Comparison of ENCODE assay signal across 16 cellular contexts in genomic region chr6:149501201-149501600, GRCh38. TPM values are rescaled to one million over a fixed set of nuclear protein-coding genes. Genes with fewer than 3 reads are reported as not detected.
DNase-seq lines count a peak whose midpoint lies in the region; ATAC-seq lines count a peak whose summit lies in the region.
"Had no signal": no experiment of that assay in that cellular context is flagged by ENCODE, and none has a peak within 500 bp of the region (broad histone marks: within the 10 kb centered on the region; RNA-seq: fewer than 3 reads in every experiment).

No MANE protein-coding gene starts in this region.

- CTCF ChIA-PET in T-cell (lab: Charles Lee): interaction anchor here in 1 of 2 donors (0.7 to 0.9 kb wide), 2 partner anchors 14 to 402 kb away, joined by 3 to 4 read pairs; no protein-coding TSS in a partner anchor

- peak overlapping the region; percentile 65 for H3K27ac Mint-ChIP-seq in activated naive CD4-positive, alpha-beta T cell treated with anti-CD3 and anti-CD28 coated beads, Interleukin-2, amount 50 U/mL, for 24 hours
- peak overlapping the region; percentile 86 to 90 for H3K27ac Mint-ChIP-seq in T-cell
- peak overlapping the region; percentile 67 for H3K27ac Mint-ChIP-seq in activated naive CD8-positive, alpha-beta T cell treated with anti-CD3 and anti-CD28 coated beads, Interleukin-2, amount 50 U/mL, for 24 hours

- no peak for ATAC-seq in T-cell (replicated peaks in 1 of 4)
- ATAC-seq in activated naive CD8-positive, alpha-beta T cell treated with anti-CD3 and anti-CD28 coated beads, Interleukin-2, amount 50 U/mL, for 24 hours: no peak
- no peak for ATAC-seq in HG02759 (IDR thresholded peaks at IDR 0.05; ENCODE audit: unreplicated experiment)

- peaks cover 18% of the 10 kb centered on the region for H3K36me3 Mint-ChIP-seq in activated naive CD4-positive, alpha-beta T cell treated with anti-CD3 and anti-CD28 coated beads, Interleukin-2, amount 50 U/mL, for 24 hours
- peaks cover 44% of the 10 kb centered on the region for H3K36me3 Mint-ChIP-seq in T-cell
- H3K36me3 Mint-ChIP-seq in activated naive CD8-positive, alpha-beta T cell treated with anti-CD3 and anti-CD28 coated beads, Interleukin-2, amount 50 U/mL, for 24 hours (ENCODE audit: low read depth): peaks cover 34% of the 10 kb centered on the region

- POLR2A ChIA-PET in T-cell (lab: Charles Lee): no interaction called here

- H3K4me3 Mint-ChIP-seq in activated naive CD4-positive, alpha-beta T cell treated with anti-CD3 and anti-CD28 coated beads, Interleukin-2, amount 50 U/mL, for 24 hours: no peak overlapping the region
- H3K4me3 Mint-ChIP-seq in T-cell: no peak overlapping the region
- H3K4me3 Mint-ChIP-seq in activated naive CD8-positive, alpha-beta T cell treated with anti-CD3 and anti-CD28 coated beads, Interleukin-2, amount 50 U/mL, for 24 hours: no peak overlapping the region

- DNase-seq in activated naive CD4-positive, alpha-beta T cell (lab: John Stamatoyannopoulos, UW): no peak
- DNase-seq in T-cell (no peak), COLO829 (ENCODE audit: low spot score) (no peak)
- DNase-seq in activated naive CD8-positive, alpha-beta T cell treated with anti-CD3 and anti-CD28 coated beads, Interleukin-2, amount 50 U/mL, for 24 hours: no peak
- DNase-seq in central memory CD4-positive, alpha-beta T cell: no peak
- DNase-seq: Calu3; H7; MG63; NCI-H1092 treated with DMSO at 0.1 percent for 48 hours; NCI-H1694 treated with DMSO at 0.1 percent for 48 hours; NCI-H345; NCI-H526 treated with DMSO at 0.1 percent for 48 hours; NK-92 treated with Interleukin-12 subunit alpha and Interleukin-12 subunit beta, amount 100 ng/mL, for 24 hours; OCI-M1 had no signal

- H3K27me3 Mint-ChIP-seq in activated naive CD4-positive, alpha-beta T cell treated with anti-CD3 and anti-CD28 coated beads, Interleukin-2, amount 50 U/mL, for 24 hours: no peaks in the 10 kb centered on the region
- H3K27me3 Mint-ChIP-seq in T-cell: no peaks in the 10 kb centered on the region
- no peaks in the 10 kb centered on the region for H3K27me3 Mint-ChIP-seq in activated naive CD8-positive, alpha-beta T cell treated with anti-CD3 and anti-CD28 coated beads, Interleukin-2, amount 50 U/mL, for 24 hours

- peaks cover 76% of the 10 kb centered on the region for H3K4me1 Mint-ChIP-seq in activated naive CD4-positive, alpha-beta T cell treated with anti-CD3 and anti-CD28 coated beads, Interleukin-2, amount 50 U/mL, for 24 hours
- H3K4me1 Mint-ChIP-seq in T-cell: peaks cover 44 to 65% (median 59%) of the 10 kb centered on the region in 3 donors
- peaks cover 59% of the 10 kb centered on the region for H3K4me1 Mint-ChIP-seq in activated naive CD8-positive, alpha-beta T cell treated with anti-CD3 and anti-CD28 coated beads, Interleukin-2, amount 50 U/mL, for 24 hours

- no peaks in the 10 kb centered on the region for H3K9me3 Mint-ChIP-seq in activated naive CD4-positive, alpha-beta T cell treated with anti-CD3 and anti-CD28 coated beads, Interleukin-2, amount 50 U/mL, for 24 hours
- no peaks in the 10 kb centered on the region for H3K9me3 Mint-ChIP-seq in T-cell
- no peaks in the 10 kb centered on the region for H3K9me3 Mint-ChIP-seq in activated naive CD8-positive, alpha-beta T cell treated with anti-CD3 and anti-CD28 coated beads, Interleukin-2, amount 50 U/mL, for 24 hours

RNA-seq across cellular contexts. Expression of gene ZC3H12D, which starts 16.4 kb away (rescaled TPM):
- 100 to 1,000 TPM in 3 of 5 donors, 10 to 100 TPM in 2; 48.2 to 117 (median 107) TPM for total RNA-seq in T-cell

RNA-seq across cellular contexts. Expression of gene PPIL4, which starts 44.6 kb away (rescaled TPM):
- total RNA-seq in T-cell: 10 to 100 TPM; 25.2 to 32.1 (median 26.6) TPM
